ENCODE assay signal across 38 cellular contexts in genomic region chr17:45969726-45970125, GRCh38. TPM values are rescaled to one million over a fixed set of nuclear protein-coding genes. Genes with fewer than 3 reads are reported as not detected.
"Had no signal": no experiment of that assay in that cellular context is flagged by ENCODE, and none has a peak within 500 bp of the region (broad histone marks: within the 10 kb centered on the region; RNA-seq: fewer than 3 reads in every experiment).

No MANE protein-coding gene starts in this region.

- H3K27me3 ChIP-seq: ascending aorta, cardiac muscle cell had no signal

- H3K4me3 Mint-ChIP-seq: activated B cell treated with CpG ODN at 0.5 μM for 24 hours; activated CD4-positive, alpha-beta memory T cell treated with anti-CD3 and anti-CD28 coated beads, Interleukin-2, amount 10 ng/mL, durations not matched to agents 7 days and 5 days; activated CD4-positive, alpha-beta T cell treated with anti-CD3 and anti-CD28 coated beads for 36 hours; activated CD4-positive, alpha-beta T cell treated with anti-CD3 and anti-CD28 coated beads, Interleukin-2, amount 10 ng/mL, durations not matched to agents 7 days and 5 days; activated CD8-positive, alpha-beta memory T cell treated with anti-CD3 and anti-CD28 coated beads, Interleukin-2, amount 10 ng/mL, durations not matched to agents 7 days and 5 days; activated CD8-positive, alpha-beta T cell treated with anti-CD3 and anti-CD28 coated beads, Interleukin-2, amount 10 ng/mL, durations not matched to agents 7 days and 5 days; activated naive CD4-positive, alpha-beta T cell treated with anti-CD3 and anti-CD28 coated beads, Interleukin-2, amount 10 ng/mL, durations not matched to agents 7 days and 5 days; activated naive CD4-positive, alpha-beta T cell treated with anti-CD3 and anti-CD28 coated beads, Interleukin-2, amount 50 U/mL, for 24 hours; activated naive CD8-positive, alpha-beta T cell; activated T-cell treated with anti-CD3 and anti-CD28 coated beads, Interleukin-2, amount 50 U/mL, for 24 hours; brain; central memory CD8-positive, alpha-beta T cell; T-helper 1 cell treated with Interleukin-12 subunit alpha and Interleukin-12 subunit beta and Interleukin-4 antibody, amounts not matched to agents 30 μg/mL and 1 μg/mL, for 36 hours; T-helper 2 cell treated with Interferon-gamma antibody and Interleukin-4, amounts not matched to agents 5 μg/mL and 100 μg/mL, for 36 hours had no signal

- H3K9me3 Mint-ChIP-seq: activated B cell treated with CpG ODN at 0.5 μM for 24 hours; activated CD4-positive, alpha-beta memory T cell treated with anti-CD3 and anti-CD28 coated beads, Interleukin-2, amount 10 ng/mL, durations not matched to agents 7 days and 5 days; activated naive CD4-positive, alpha-beta T cell treated with anti-CD3 and anti-CD28 coated beads, Interleukin-2, amount 10 ng/mL, durations not matched to agents 7 days and 5 days; activated naive CD4-positive, alpha-beta T cell treated with anti-CD3 and anti-CD28 coated beads, Interleukin-2, amount 50 U/mL, for 24 hours; activated T-cell treated with anti-CD3 and anti-CD28 coated beads, Interleukin-2, amount 50 U/mL, for 24 hours; activated T-helper 2 cell treated with anti-CD3 and anti-CD28 coated beads, Interferon-gamma antibody, Interleukin-2, Interleukin-4, amounts not matched to agents 10 μg/mL and 5 μg/mL and 100 μg/mL, durations not matched to agents 14 hours and 24 hours and 36 hours; T-helper 1 cell treated with Interleukin-12 subunit alpha and Interleukin-12 subunit beta and Interleukin-4 antibody, amounts not matched to agents 30 μg/mL and 1 μg/mL, for 36 hours; T-helper 2 cell treated with Interferon-gamma antibody and Interleukin-4, amounts not matched to agents 5 μg/mL and 100 μg/mL, for 36 hours had no signal

- ATAC-seq: activated CD4-positive, alpha-beta T cell treated with anti-CD3 and anti-CD28 coated beads for 36 hours; activated CD8-positive, alpha-beta memory T cell treated with anti-CD3 and anti-CD28 coated beads, Interleukin-2, amount 10 ng/mL, durations not matched to agents 7 days and 5 days; activated CD8-positive, alpha-beta T cell treated with anti-CD3 and anti-CD28 coated beads, Interleukin-2, amount 10 ng/mL, durations not matched to agents 7 days and 5 days had no signal

- H3K4me1 Mint-ChIP-seq: activated CD4-positive, alpha-beta memory T cell treated with anti-CD3 and anti-CD28 coated beads, Interleukin-2, amount 10 ng/mL, durations not matched to agents 7 days and 5 days; activated CD4-positive, alpha-beta T cell treated with anti-CD3 and anti-CD28 coated beads for 36 hours; activated CD4-positive, alpha-beta T cell treated with anti-CD3 and anti-CD28 coated beads, Interleukin-2, amount 10 ng/mL, durations not matched to agents 7 days and 5 days; activated naive CD4-positive, alpha-beta T cell treated with anti-CD3 and anti-CD28 coated beads, Interleukin-2, amount 10 ng/mL, durations not matched to agents 7 days and 5 days; activated naive CD4-positive, alpha-beta T cell treated with anti-CD3 and anti-CD28 coated beads, Interleukin-2, amount 50 U/mL, for 24 hours; central memory CD8-positive, alpha-beta T cell had no signal

- DNase-seq: activated B cell treated with CpG ODN at 0.5 μM for 24 hours; activated CD4-positive, alpha-beta memory T cell treated with anti-CD3 and anti-CD28 coated beads, Interleukin-2, amount 10 ng/mL, durations not matched to agents 7 days and 5 days; activated CD4-positive, alpha-beta T cell treated with anti-CD3 and anti-CD28 coated beads for 1 hour; activated CD4-positive, alpha-beta T cell treated with anti-CD3 and anti-CD28 coated beads for 36 hours; activated CD4-positive, alpha-beta T cell treated with anti-CD3 and anti-CD28 coated beads for 48 hours; activated CD4-positive, alpha-beta T cell treated with anti-CD3 and anti-CD28 coated beads, Interleukin-2, amount 10 ng/mL, durations not matched to agents 7 days and 5 days; activated CD4-positive, alpha-beta T cell treated with anti-CD3 and anti-CD28 coated beads, Interleukin-2, amount 50 U/mL, for 48 hours; activated CD8-positive, alpha-beta memory T cell treated with anti-CD3 and anti-CD28 coated beads for 24 hours; activated CD8-positive, alpha-beta memory T cell treated with anti-CD3 and anti-CD28 coated beads, Interleukin-2, amount 10 ng/mL, durations not matched to agents 7 days and 5 days; activated CD8-positive, alpha-beta memory T cell treated with anti-CD3 and anti-CD28 coated beads, Interleukin-2, amount 50 U/mL, for 48 hours; activated CD8-positive, alpha-beta T cell treated with anti-CD3 and anti-CD28 coated beads, Interleukin-2, amount 10 ng/mL, durations not matched to agents 7 days and 5 days; activated effector memory CD4-positive, alpha-beta T cell treated with Interleukin-2 at 50 U/mL for 16 hours; activated gamma-delta T cell; activated naive CD4-positive, alpha-beta T cell treated with anti-CD3 and anti-CD28 coated beads, Interleukin-2, amount 10 ng/mL, durations not matched to agents 7 days and 5 days; activated naive CD4-positive, alpha-beta T cell treated with Interleukin-2 at 50 U/mL for 16 hours; activated T-cell treated with anti-CD3 and anti-CD28 coated beads, Interleukin-2, amount 50 U/mL, for 24 hours; activated T-cell treated with anti-CD3 and anti-CD28 coated beads, Interleukin-2, amount 50 U/mL, for 48 hours; amygdala; anterior cingulate cortex; caudate nucleus; cerebellar nuclear complex; T-helper 1 cell; T-helper 2 cell; T-helper 9 cell had no signal

- FAIRE-seq: TTC549 had no signal

- H3K27ac Mint-ChIP-seq: activated B cell treated with CpG ODN at 0.5 μM for 24 hours; activated CD4-positive, alpha-beta memory T cell treated with anti-CD3 and anti-CD28 coated beads, Interleukin-2, amount 10 ng/mL, durations not matched to agents 7 days and 5 days; activated CD4-positive, alpha-beta T cell treated with anti-CD3 and anti-CD28 coated beads for 36 hours; activated CD4-positive, alpha-beta T cell treated with anti-CD3 and anti-CD28 coated beads, Interleukin-2, amount 10 ng/mL, durations not matched to agents 7 days and 5 days; activated CD8-positive, alpha-beta memory T cell treated with anti-CD3 and anti-CD28 coated beads, Interleukin-2, amount 10 ng/mL, durations not matched to agents 7 days and 5 days; activated CD8-positive, alpha-beta T cell treated with anti-CD3 and anti-CD28 coated beads, Interleukin-2, amount 10 ng/mL, durations not matched to agents 7 days and 5 days; activated naive CD4-positive, alpha-beta T cell treated with anti-CD3 and anti-CD28 coated beads, Interleukin-2, amount 10 ng/mL, durations not matched to agents 7 days and 5 days; activated naive CD4-positive, alpha-beta T cell treated with anti-CD3 and anti-CD28 coated beads, Interleukin-2, amount 50 U/mL, for 24 hours; activated naive CD8-positive, alpha-beta T cell; activated T-cell treated with anti-CD3 and anti-CD28 coated beads, Interleukin-2, amount 50 U/mL, for 24 hours; activated T-helper 2 cell treated with anti-CD3 and anti-CD28 coated beads, Interferon-gamma antibody, Interleukin-2, Interleukin-4, amounts not matched to agents 10 μg/mL and 5 μg/mL and 100 μg/mL, durations not matched to agents 14 hours and 24 hours and 36 hours; T-helper 1 cell treated with Interleukin-12 subunit alpha and Interleukin-12 subunit beta and Interleukin-4 antibody, amounts not matched to agents 30 μg/mL and 1 μg/mL, for 36 hours; T-helper 2 cell treated with Interferon-gamma antibody and Interleukin-4, amounts not matched to agents 5 μg/mL and 100 μg/mL, for 36 hours had no signal

- H3K9me3 ChIP-seq: ascending aorta had no signal

- H3K4me3 ChIP-seq: ascending aorta, cardiac muscle cell had no signal

- H3K27ac ChIP-seq: ascending aorta, cardiac muscle cell, VCaP had no signal

- H3K36me3 ChIP-seq: ascending aorta, cardiac muscle cell had no signal

- H3K4me1 ChIP-seq: ascending aorta had no signal

- H3K36me3 Mint-ChIP-seq: activated CD8-positive, alpha-beta memory T cell treated with anti-CD3 and anti-CD28 coated beads, Interleukin-2, amount 10 ng/mL, durations not matched to agents 7 days and 5 days; activated naive CD4-positive, alpha-beta T cell treated with anti-CD3 and anti-CD28 coated beads, Interleukin-2, amount 10 ng/mL, durations not matched to agents 7 days and 5 days; activated naive CD4-positive, alpha-beta T cell treated with anti-CD3 and anti-CD28 coated beads, Interleukin-2, amount 50 U/mL, for 24 hours had no signal

RNA-seq across cellular contexts. Expression of gene STH, which starts 29.3 kb away (rescaled TPM):
- total RNA-seq: activated B cell treated with CpG ODN at 0.5 μM for 24 hours; activated CD4-positive, alpha-beta memory T cell treated with anti-CD3 and anti-CD28 coated beads, Interleukin-2, amount 10 ng/mL, durations not matched to agents 7 days and 5 days; activated CD4-positive, alpha-beta T cell treated with anti-CD3 and anti-CD28 coated beads for 36 hours; activated CD4-positive, alpha-beta T cell treated with anti-CD3 and anti-CD28 coated beads, Interleukin-2, amount 10 ng/mL, durations not matched to agents 7 days and 5 days; activated CD8-positive, alpha-beta memory T cell treated with anti-CD3 and anti-CD28 coated beads, Interleukin-2, amount 10 ng/mL, durations not matched to agents 7 days and 5 days; activated CD8-positive, alpha-beta T cell treated with anti-CD3 and anti-CD28 coated beads, Interleukin-2, amount 10 ng/mL, durations not matched to agents 7 days and 5 days; activated T-helper 2 cell treated with anti-CD3 and anti-CD28 coated beads, Interferon-gamma antibody, Interleukin-2, Interleukin-4, amounts not matched to agents 10 μg/mL and 5 μg/mL and 100 μg/mL, durations not matched to agents 14 hours and 24 hours and 36 hours; ascending aorta; bronchial epithelial cell; cardiac muscle cell; chondrocyte had no signal
- polyA plus RNA-seq: adipose tissue, cardiac muscle cell had no signal
